In the genomic region with DNA sequence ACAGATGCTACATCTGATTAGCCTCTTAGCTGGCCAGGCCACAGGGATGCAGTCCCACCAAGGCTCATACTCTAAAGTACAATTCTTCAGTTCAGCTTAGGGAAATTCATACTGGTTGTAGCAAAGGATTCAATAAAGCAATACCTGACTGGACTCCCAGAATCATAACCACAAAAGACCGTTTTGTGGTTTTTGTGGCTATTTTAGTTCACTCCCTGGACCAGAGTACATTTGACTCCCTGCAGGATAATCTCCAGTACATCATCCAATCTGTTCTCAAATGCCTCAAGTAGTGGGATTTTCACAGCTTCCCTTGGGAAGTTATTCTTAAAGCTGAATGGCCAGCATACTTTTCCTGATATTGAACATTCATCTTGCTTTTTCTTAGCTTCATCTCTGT, we compare ENCODE assay signal across 15 cellular contexts. TPM values are rescaled to one million over a fixed set of nuclear protein-coding genes. Genes with fewer than 3 reads are reported as not detected.
DNase-seq lines count a peak whose midpoint lies in the region; ATAC-seq lines count a peak whose summit lies in the region.
"Had no signal": no experiment of that assay in that cellular context is flagged by ENCODE, and none has a peak within 500 bp of the region (broad histone marks: within the 10 kb centered on the region; RNA-seq: fewer than 3 reads in every experiment).

No MANE protein-coding gene starts in this region.

- DNase-seq in NCI-H524 (lab: John Stamatoyannopoulos, UW) = peak; percentile 71 to 81
- DNase-seq in SW480 (ENCODE audit: low spot score) = peak; percentile 53
- peak; percentile 7 for DNase-seq in fibroblast of peridontal ligament (ENCODE audit: extremely low read depth)
- DNase-seq in NCI-H510A (lab: John Stamatoyannopoulos, UW) = no peak
- DNase-seq in occipital lobe (lab: John Stamatoyannopoulos, UW) = no peak
- no peak for DNase-seq in NCI-H2227 (lab: John Stamatoyannopoulos, UW; ENCODE audit: unreplicated experiment)
- DNase-seq: AML-193, NCI-H1048, NCI-H1436, NCI-H1930, NCI-H446, NCI-H748 treated with DMSO at 0.1 percent for 48 hours, PC-3, SW 1271 had no signal

- no peak for ATAC-seq in HG03280 (IDR thresholded peaks at IDR 0.05; ENCODE audit: unreplicated experiment)
- ATAC-seq: PC-3 had no signal

RNA-seq across cellular contexts. Expression of a gene that starts 29.3 kb away (rescaled TPM):
- total RNA-seq in occipital lobe = 51.9 TPM

Comparison
In these comparisons a context has a peak if more than half of its experiments do, and no peak if none do; other contexts are left out.
1. DNase-seq: peak in NCI-H524 (2 of 2), SW480 (single experiment) and fibroblast of peridontal ligament (single experiment); none in NCI-H510A (single experiment), occipital lobe (single experiment) and NCI-H2227 (single experiment).